1 cellular context compared by ENCODE assay signal in the genomic region with DNA sequence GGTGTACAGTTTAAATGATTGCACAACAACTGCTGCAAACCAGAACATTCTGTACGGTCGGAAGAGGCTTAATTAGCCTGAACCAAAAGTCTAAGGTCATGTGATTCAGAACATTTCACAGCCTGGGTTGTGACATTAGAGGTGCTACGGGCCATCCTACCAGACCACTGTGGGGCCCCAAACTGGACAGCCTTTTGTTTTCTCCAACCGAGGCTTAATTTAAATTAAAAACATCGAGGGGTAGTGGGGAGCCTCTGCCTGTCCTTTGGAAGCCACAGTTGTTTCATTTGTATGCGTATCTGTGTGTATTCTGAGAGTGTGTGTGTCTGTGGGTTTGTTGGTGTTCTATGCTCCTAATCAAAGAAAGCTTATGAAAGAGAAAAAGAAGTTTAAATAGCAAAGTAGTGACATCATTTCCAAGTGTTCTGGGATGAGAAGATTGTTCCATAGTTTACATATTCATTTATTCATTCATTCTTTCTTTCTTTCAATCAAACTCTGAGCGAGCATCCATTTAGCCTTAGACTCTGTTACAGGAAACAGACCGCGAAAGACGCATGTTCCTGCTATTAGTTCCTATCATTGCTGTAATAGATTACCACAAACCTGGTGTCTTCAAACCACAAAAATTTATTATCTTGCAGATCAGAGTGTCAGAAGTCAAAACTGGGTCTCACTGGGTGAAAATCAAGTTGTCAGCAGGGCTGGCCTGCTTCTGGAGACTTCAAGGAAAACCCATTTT.
TF ChIP-seq lines count a peak whose summit lies in the region.

No MANE protein-coding gene starts in this region.

TF ChIP-seq in SK-N-SH, 30 proteins besides CTCF, POLR2A, EP300 and RAD21 (continued from another document):
- TF ChIP-seq IRF3 (IDR thresholded peaks at IDR 0.05; ENCODE audit: low read depth, low read length) (no peak), NFIC (IDR thresholded peaks at IDR 0.05; ENCODE audit: borderline replicate concordance) (no peak), FOSL2 (IDR thresholded peaks at IDR 0.05; ENCODE audit: borderline replicate concordance, low read depth) (no peak; the same call in 1 of the 2 replicates)
- TF ChIP-seq, protein P1, sequence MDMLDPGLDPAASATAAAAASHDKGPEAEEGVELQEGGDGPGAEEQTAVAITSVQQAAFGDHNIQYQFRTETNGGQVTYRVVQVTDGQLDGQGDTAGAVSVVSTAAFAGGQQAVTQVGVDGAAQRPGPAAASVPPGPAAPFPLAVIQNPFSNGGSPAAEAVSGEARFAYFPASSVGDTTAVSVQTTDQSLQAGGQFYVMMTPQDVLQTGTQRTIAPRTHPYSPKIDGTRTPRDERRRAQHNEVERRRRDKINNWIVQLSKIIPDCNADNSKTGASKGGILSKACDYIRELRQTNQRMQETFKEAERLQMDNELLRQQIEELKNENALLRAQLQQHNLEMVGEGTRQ (IDR thresholded peaks at IDR 0.05; ENCODE audit: borderline replicate concordance, low read depth, low read length): no peak
TF ChIP-seq in SK-N-SH: peak in this region for 6.
